ENCODE assay signal across 8 cellular contexts in the genomic region with DNA sequence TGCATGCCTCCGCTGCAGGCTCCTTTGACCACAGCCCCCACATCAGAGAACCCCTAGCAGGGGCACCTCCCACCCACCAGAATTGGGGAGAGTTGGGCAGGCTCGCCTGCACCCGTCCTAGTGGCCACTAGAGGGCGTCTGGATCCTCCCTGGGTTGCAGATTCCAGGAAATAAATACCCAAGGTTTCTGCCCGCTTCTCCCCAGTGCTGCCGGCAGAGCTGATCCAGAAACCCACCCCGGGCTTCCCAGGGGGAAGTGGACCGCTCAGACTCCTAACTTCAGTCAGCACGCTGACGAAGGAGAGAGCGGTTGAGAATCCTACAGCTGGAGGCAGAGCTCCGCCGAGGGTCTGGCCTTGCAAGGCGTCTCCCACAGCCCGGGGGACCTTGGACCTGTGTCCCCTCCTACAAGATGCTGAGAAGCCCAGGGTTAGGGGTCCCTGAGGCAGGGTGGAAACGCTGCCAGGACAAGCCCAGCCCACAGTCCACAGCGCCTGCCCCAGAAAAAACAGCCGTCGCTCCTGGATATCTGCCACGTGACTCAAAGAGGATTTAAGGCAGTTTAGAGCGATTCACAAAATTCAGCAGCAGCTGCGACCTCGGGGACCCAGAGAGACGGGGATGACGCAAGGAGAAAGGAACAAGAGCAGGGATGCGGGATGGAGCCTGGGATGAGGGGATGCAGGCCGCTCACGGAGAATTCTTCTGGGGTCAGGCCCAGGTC. TPM values are rescaled to one million over a fixed set of nuclear protein-coding genes. Genes with fewer than 3 reads are reported as not detected.
DNase-seq lines count a peak whose midpoint lies in the region; ATAC-seq and TF ChIP-seq lines count a peak whose summit lies in the region.

No MANE protein-coding gene starts in this region.

- peaks cover 6% of the 10 kb centered on the region for H3K4me1 Mint-ChIP-seq in HFFc6 (ENCODE audit: low read depth)

- H3K27ac ChIP-seq in esophagus (ENCODE audit: low read depth in 2 of 2, low read length in 1 of 2) (peak overlapping the region; percentile 38 to 50), mucosa of rectum (ENCODE audit: low read depth in 2 of 2, low read length in 2 of 2) (peak overlapping the region; percentile 31 to 52)

- H3K9ac ChIP-seq in mucosa of rectum (ENCODE audit: low read depth in 1 of 2, low read length in 2 of 2), result peak overlapping the region; percentile 32 to 63

- H3K27me3 ChIP-seq in esophagus (ENCODE audit: control insufficient read depth in 1 of 2, insufficient read depth in 2 of 2, low read length in 2 of 2) (no peaks in the 10 kb centered on the region), mucosa of rectum (ENCODE audit: control insufficient read depth in 2 of 2, insufficient read depth in 2 of 2, low read length in 2 of 2) (peaks cover 4 to 20% of the 10 kb centered on the region in 2 donors)

- TF ChIP-seq CTCF in HFFc6 (IDR thresholded peaks at IDR 0.05), result peak; percentile 97

- DNase-seq in GM03348 (ENCODE audit: low spot score) (peak; percentile 93), HFFc6 (peak; percentile 36), NCI-H524 treated with DMSO at 0.1 percent for 48 hours (lab: John Stamatoyannopoulos, UW) (peak; percentile 37), activated T-cell treated with anti-CD3 and anti-CD28 coated beads for 24 hours (ENCODE audit: low read depth) (peak; percentile 38)
- peak; percentile 23 for DNase-seq in stimulated activated CD8-positive, alpha-beta memory T cell treated with anti-CD3 and anti-CD28 coated beads, Interleukin-4, amount 100 ng/mL, for 24 hours (ENCODE audit: low read depth)

- WGBS in esophagus, 2 donors, result 9 to 10% methylated on average over 28 of the region's 28 CpGs

- peak overlapping the region; percentile 56 for H3K4me3 Mint-ChIP-seq in HFFc6

- H3K9me3 ChIP-seq in esophagus (ENCODE audit: control insufficient read depth in 2 of 2, insufficient read depth in 1 of 2, low read depth in 1 of 2, low read length in 1 of 2), result no peaks in the 10 kb centered on the region
- no peaks in the 10 kb centered on the region for H3K9me3 ChIP-seq in mucosa of rectum (ENCODE audit: control insufficient read depth in 2 of 2, low read length in 2 of 2)

- peaks cover 0 to 2% of the 10 kb centered on the region in 2 donors for H3K4me1 ChIP-seq in esophagus (ENCODE audit: control insufficient read depth in 2 of 2, insufficient read depth in 2 of 2, low read length in 1 of 2)
- peaks cover 0 to 6% of the 10 kb centered on the region in 2 donors for H3K4me1 ChIP-seq in mucosa of rectum (ENCODE audit: control insufficient read depth in 2 of 2, insufficient read depth in 2 of 2, low read length in 2 of 2)

- no peak overlapping the region for H3K27ac Mint-ChIP-seq in HFFc6

- H3K4me3 ChIP-seq in esophagus (ENCODE audit: low read depth in 1 of 2, low read length in 2 of 2) (peak overlapping the region; percentile 13 to 23), mucosa of rectum (ENCODE audit: low read length in 2 of 2) (peak overlapping the region; percentile 51 to 64)

- H3K36me3 Mint-ChIP-seq in HFFc6 (ENCODE audit: low read depth), result no peaks in the 10 kb centered on the region

- H3K9me3 Mint-ChIP-seq in HFFc6, result peaks cover 5% of the 10 kb centered on the region; the same call in 1 of the 2 replicates

- H3K27me3 Mint-ChIP-seq in HFFc6 (ENCODE audit: insufficient read depth), result peaks cover 3% of the 10 kb centered on the region

- H3K36me3 ChIP-seq in esophagus (ENCODE audit: control insufficient read depth in 2 of 2, insufficient read depth in 2 of 2, low read length in 1 of 2) (no peaks in the 10 kb centered on the region), mucosa of rectum (ENCODE audit: control insufficient read depth in 2 of 2, insufficient read depth in 2 of 2, low read length in 2 of 2) (no peaks in the 10 kb centered on the region)

- ATAC-seq in GM21367 (IDR thresholded peaks at IDR 0.05; ENCODE audit: unreplicated experiment), result no peak

RNA-seq across cellular contexts. Expression of a gene that starts 32.6 kb away (rescaled TPM):
- not detected for total RNA-seq in HFFc6 (2021; fragmentation: NEBNext Ultra II Directional; extraction: Animal tissue kit (Norgen Biotek cat#: 25700))
- under 1 TPM; 0.27 to 0.83 TPM for polyA plus RNA-seq in esophagus

Comparison
In these comparisons a context has a peak if more than half of its experiments do, and no peak if none do; other contexts are left out.
1. DNase-seq: peak in every context shown above with its lines; median percentile 93 in GM03348; 38 in activated T-cell treated with anti-CD3 and anti-CD28 coated beads for 24 hours; 37 in NCI-H524 treated with DMSO at 0.1 percent for 48 hours; 36 in HFFc6; 23 in stimulated activated CD8-positive, alpha-beta memory T cell treated with anti-CD3 and anti-CD28 coated beads, Interleukin-4, amount 100 ng/mL, for 24 hours.